Comparison of ENCODE assay signal across 8 cellular contexts in the genomic region with DNA sequence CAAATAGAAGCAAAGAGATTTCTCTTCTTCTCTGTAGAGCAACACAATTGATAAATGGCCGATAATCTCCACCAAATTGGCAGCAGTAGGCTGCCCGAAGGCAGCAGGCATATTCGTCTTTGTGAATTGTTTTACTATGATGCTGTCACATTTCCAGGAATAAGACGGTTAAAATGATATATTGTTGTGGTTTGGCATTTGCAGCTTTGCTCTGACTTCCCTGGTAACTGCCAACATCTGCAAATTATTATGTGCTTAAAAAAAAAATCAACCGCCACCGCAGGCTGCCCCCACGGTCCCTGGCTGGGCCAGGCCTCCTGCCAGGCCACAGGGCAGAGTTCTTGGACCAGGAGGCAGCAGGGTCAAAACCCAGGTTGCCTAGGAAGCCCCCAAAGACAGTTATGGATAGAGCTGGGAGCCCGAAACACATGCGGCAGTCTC.
DNase-seq lines count a peak whose midpoint lies in the region; ATAC-seq and TF ChIP-seq lines count a peak whose summit lies in the region.

No MANE protein-coding gene starts in this region.

- no peak overlapping the region for H3K4ac ChIP-seq in mesenchymal stem cell (ENCODE audit: low read depth in 1 of 2, low read length in 2 of 2)

- peak; percentile 63 for DNase-seq in AG04449 (ENCODE audit: low read depth, low spot score)
- peak; percentile 87 for DNase-seq in Jurkat, Clone E6-1 (ENCODE audit: low read depth, low spot score)
- DNase-seq in ascending aorta (ENCODE audit: low spot score in 2 of 2), result no peak
- DNase-seq in mesenchymal stem cell, result peak; percentile 31
- DNase-seq in NCI-H2196 treated with DMSO at 0.1 percent for 48 hours (lab: John Stamatoyannopoulos, UW; ENCODE audit: unreplicated experiment), result no peak

- POLR2A ChIA-PET in AG04449 (lab: Yijun Ruan, JAX), result interaction anchor here (0.7 kb wide), 1 partner anchor 110 kb away, joined by 3 read pairs; no protein-coding TSS in a partner anchor

- CTCF ChIA-PET in AG04449 (lab: Yijun Ruan, JAX), result no interaction called here

- peak overlapping the region in 1 of 2 experiments; percentile 22 for H3K14ac ChIP-seq in mesenchymal stem cell (ENCODE audit: low read length in 2 of 2)

- no peak overlapping the region for H3K23ac ChIP-seq in mesenchymal stem cell (ENCODE audit: low read length in 2 of 2)

- no peak overlapping the region for H4K8ac ChIP-seq in mesenchymal stem cell (ENCODE audit: low read length)

- H3K4me1 ChIP-seq in ascending aorta (peaks cover 22 to 49% of the 10 kb centered on the region in 2 donors), mesenchymal stem cell (ENCODE audit: control insufficient read depth, insufficient read depth, low read depth, low read length) (peaks cover 38% of the 10 kb centered on the region)

- H2BK15ac ChIP-seq in mesenchymal stem cell (ENCODE audit: low read depth, poor library complexity, severe bottlenecking), result peak overlapping the region; percentile 20

- no peaks in the 10 kb centered on the region for H3K79me1 ChIP-seq in mesenchymal stem cell (replicated peaks; ENCODE audit: low read length, poor library complexity, severe bottlenecking)

- 76% methylated on average over 9 of the region's 9 CpGs for WGBS in mesenchymal stem cell

- no peak overlapping the region for H2AK5ac ChIP-seq in mesenchymal stem cell (ENCODE audit: low read length, severe bottlenecking)

- peak overlapping the region; percentile 59 for H3K9ac ChIP-seq in mesenchymal stem cell (ENCODE audit: low read length)

- H4K91ac ChIP-seq in mesenchymal stem cell (ENCODE audit: low read length), result no peak overlapping the region

- no peak overlapping the region for H3K18ac ChIP-seq in mesenchymal stem cell (ENCODE audit: low read depth in 1 of 2, low read length in 2 of 2)

- H2BK120ac ChIP-seq in mesenchymal stem cell (ENCODE audit: low read depth, low read length), result no peak overlapping the region

- H2AFZ ChIP-seq in mesenchymal stem cell (ENCODE audit: low read depth, low read length), result no peak overlapping the region

- H3K27ac ChIP-seq in ascending aorta (peak overlapping the region; percentile 70 to 76), mesenchymal stem cell (ENCODE audit: low read length, poor library complexity, severe bottlenecking) (no peak overlapping the region)

- H3K4me2 ChIP-seq in mesenchymal stem cell (ENCODE audit: low read length, poor library complexity, severe bottlenecking), result peak overlapping the region; percentile 33

- ATAC-seq in HG02970 (IDR thresholded peaks at IDR 0.05; ENCODE audit: low FRiP score, unreplicated experiment) (no peak), HG03460 (IDR thresholded peaks at IDR 0.05; ENCODE audit: unreplicated experiment) (no peak), HG02852 (IDR thresholded peaks at IDR 0.05; ENCODE audit: unreplicated experiment) (no peak)

- H3K9me3 ChIP-seq in ascending aorta (no peaks in the 10 kb centered on the region), mesenchymal stem cell (ENCODE audit: control insufficient read depth, low read length) (no peaks in the 10 kb centered on the region)

- no peaks in the 10 kb centered on the region for H3K36me3 ChIP-seq in ascending aorta
- H3K36me3 ChIP-seq in mesenchymal stem cell (ENCODE audit: control insufficient read depth in 1 of 2, insufficient read depth in 2 of 2, low read depth in 1 of 2, low read length in 2 of 2), result no peaks in the 10 kb centered on the region

- intact Hi-C loops in ascending aorta (cut with DNase I), result loop anchor here (5.0 kb wide), 2 partner anchors 37 to 178 kb away; partner anchors contain the start of gene ETS2

- H3K4me3 ChIP-seq in AG04449 (ENCODE audit: low read depth, low read length) (no peak overlapping the region), ascending aorta (peak overlapping the region in 1 of 2 donors; percentile 20), mesenchymal stem cell (ENCODE audit: insufficient read depth in 1 of 2, low read depth in 1 of 2, low read length in 2 of 2) (peak overlapping the region in 1 of 2 experiments; percentile 36)
- peak overlapping the region; percentile 36 for H3K4me3 ChIP-seq in Jurkat, Clone E6-1 (ENCODE audit: low read length)

- TF ChIP-seq CTCF in AG04449 (IDR thresholded peaks at IDR 0.05; ENCODE audit: insufficient read depth, low read length, missing control alignments), result no peak
- no peak for TF ChIP-seq CTCF in ascending aorta (IDR thresholded peaks at IDR 0.05)

- no peaks in the 10 kb centered on the region for H3K27me3 ChIP-seq in ascending aorta
- peaks cover 4 to 69% of the 10 kb centered on the region in 2 experiments for H3K27me3 ChIP-seq in mesenchymal stem cell (ENCODE audit: control insufficient read depth in 1 of 2, insufficient read depth in 1 of 2, low read length in 2 of 2)

- H2BK5ac ChIP-seq in mesenchymal stem cell (ENCODE audit: low read depth, low read length, poor library complexity, severe bottlenecking), result no peak overlapping the region

- no peak overlapping the region for H2BK12ac ChIP-seq in mesenchymal stem cell (ENCODE audit: low read length in 2 of 2)

Comparison
In these comparisons a context has a peak if more than half of its experiments do, and no peak if none do; other contexts are left out.
1. DNase-seq: peak in AG04449 (single experiment), Jurkat, Clone E6-1 (single experiment) and mesenchymal stem cell (single experiment); none in ascending aorta (0 of 2) and NCI-H2196 treated with DMSO at 0.1 percent for 48 hours (single experiment).